ENCODE assay signal across 32 cellular contexts in genomic region chr7:88692493-88692892, GRCh38.
"Had no signal": no experiment of that assay in that cellular context is flagged by ENCODE, and none has a peak within 500 bp of the region (broad histone marks: within the 10 kb centered on the region; RNA-seq: fewer than 3 reads in every experiment).

No MANE protein-coding gene starts in this region.

- H3K9me3 ChIP-seq: neutrophil, psoas muscle, right lobe of liver, spleen, suprapubic skin, testis, tibial artery, transverse colon, upper lobe of right lung, uterus had no signal

- H3K27ac ChIP-seq: neutrophil, parathyroid adenoma, psoas muscle, right lobe of liver, skin epidermis, spleen, suprapubic skin, testis, tibial artery, transverse colon, upper lobe of right lung, uterus had no signal

- H3K9me3 Mint-ChIP-seq: naive thymus-derived CD8-positive, alpha-beta T cell; nephron progenitor cell; neural crest cell; stimulated activated memory B cell treated with anti-CD40 and anti-IgM and Interleukin-4, amounts not matched to agents 10 μg/mL and 1 μg/mL and 100 μg/mL, for 72 hours; stimulated activated naive CD8-positive, alpha-beta T cell treated with anti-CD3 and anti-CD28 coated beads, Interleukin-15, amount 100 ng/mL, for 72 hours; type B pancreatic cell had no signal

- H3K9ac ChIP-seq: parathyroid adenoma had no signal

- H3K4me3 ChIP-seq: psoas muscle, right lobe of liver, skin epidermis, smooth muscle cell, spleen, suprapubic skin, testis, tibial artery, transverse colon, upper lobe of right lung, uterus had no signal

- ATAC-seq: naive thymus-derived CD8-positive, alpha-beta T cell; natural killer cell treated with Interleukin-12 subunit alpha and Interleukin-12 subunit beta and Interleukin-15 and Interleukin-18, amount 100 ng/mL, for 72 hours; psoas muscle; right cardiac atrium; right lobe of liver; stimulated activated memory B cell treated with anti-CD40 and anti-IgM and Interleukin-4, amounts not matched to agents 10 μg/mL and 1 μg/mL and 100 μg/mL, for 72 hours; stimulated activated naive CD8-positive, alpha-beta T cell treated with anti-CD3 and anti-CD28 coated beads, Interleukin-15, amount 100 ng/mL, for 72 hours; stimulated activated naive CD8-positive, alpha-beta T cell treated with anti-CD3 and anti-CD28 coated beads, Interleukin-15, Interleukin-2, amounts not matched to agents 100 U/mL and 50 U/mL, for 24 hours; upper lobe of right lung had no signal

- H3K36me3 ChIP-seq: neutrophil, right lobe of liver, spleen, suprapubic skin, tibial artery, transverse colon, upper lobe of right lung, uterus had no signal

- DNase-seq: naive thymus-derived CD8-positive, alpha-beta T cell; nephron progenitor cell; nucleus accumbens; posterior cingulate gyrus; psoas muscle; right cardiac atrium; right lobe of liver; spleen; stimulated activated CD4-positive, alpha-beta T cell treated with anti-CD3 and anti-CD28 coated beads, Interleukin-12 subunit alpha, Interleukin-12 subunit beta, amount 100 ng/mL, for 4 hours; stimulated activated CD4-positive, alpha-beta T cell treated with anti-CD3 and anti-CD28 coated beads, Interleukin-1b, Interleukin-23, amount 100 ng/mL, for 48 hours; stimulated activated CD4-positive, alpha-beta T cell treated with anti-CD3 and anti-CD28 coated beads, Interleukin-4, amount 100 ng/mL, for 1 hour; stimulated activated CD4-positive, alpha-beta T cell treated with anti-CD3 and anti-CD28 coated beads, Interleukin-4, amount 100 ng/mL, for 4 hours; stimulated activated CD8-positive, alpha-beta memory T cell treated with anti-CD3 and anti-CD28 coated beads, Interleukin-4, amount 100 ng/mL, for 48 hours; stimulated activated naive CD4-positive, alpha-beta T cell; stimulated activated naive CD8-positive, alpha-beta T cell treated with anti-CD3 and anti-CD28 coated beads, Interleukin-15, amount 100 ng/mL, for 72 hours; stimulated activated naive CD8-positive, alpha-beta T cell treated with anti-CD3 and anti-CD28 coated beads, Interleukin-15, Interleukin-2, amounts not matched to agents 100 U/mL and 50 U/mL, for 24 hours; substantia nigra; testis; tibial artery; transverse colon; upper lobe of right lung; uterus had no signal

- H3K27me3 ChIP-seq: neutrophil, right lobe of liver, spleen, suprapubic skin, testis, tibial artery, transverse colon, upper lobe of right lung, uterus had no signal

- H3K4me3 Mint-ChIP-seq: naive thymus-derived CD8-positive, alpha-beta T cell; natural killer cell treated with Interleukin-12 subunit alpha and Interleukin-12 subunit beta and Interleukin-15 and Interleukin-18, amount 100 ng/mL, for 72 hours; nephron progenitor cell; neural crest cell; stimulated activated memory B cell treated with anti-CD40 and anti-IgM and Interleukin-4, amounts not matched to agents 10 μg/mL and 1 μg/mL and 100 μg/mL, for 72 hours; stimulated activated naive CD8-positive, alpha-beta T cell treated with anti-CD3 and anti-CD28 coated beads, Interleukin-15, amount 100 ng/mL, for 72 hours; type B pancreatic cell had no signal

- H3K27ac Mint-ChIP-seq: naive thymus-derived CD8-positive, alpha-beta T cell; natural killer cell treated with Interleukin-12 subunit alpha and Interleukin-12 subunit beta and Interleukin-15 and Interleukin-18, amount 100 ng/mL, for 72 hours; nephron progenitor cell; progenitor cell of endocrine pancreas; stimulated activated memory B cell treated with anti-CD40 and anti-IgM and Interleukin-4, amounts not matched to agents 10 μg/mL and 1 μg/mL and 100 μg/mL, for 72 hours; stimulated activated naive CD8-positive, alpha-beta T cell treated with anti-CD3 and anti-CD28 coated beads, Interleukin-15, amount 100 ng/mL, for 72 hours; type B pancreatic cell had no signal

- H3K27me3 Mint-ChIP-seq: naive thymus-derived CD8-positive, alpha-beta T cell; natural killer cell treated with Interleukin-12 subunit alpha and Interleukin-12 subunit beta and Interleukin-15 and Interleukin-18, amount 100 ng/mL, for 72 hours; progenitor cell of endocrine pancreas; stimulated activated memory B cell treated with anti-CD40 and anti-IgM and Interleukin-4, amounts not matched to agents 10 μg/mL and 1 μg/mL and 100 μg/mL, for 72 hours; stimulated activated naive CD8-positive, alpha-beta T cell treated with anti-CD3 and anti-CD28 coated beads, Interleukin-15, amount 100 ng/mL, for 72 hours had no signal

- H2AFZ ChIP-seq: parathyroid adenoma had no signal

- H3K4me1 Mint-ChIP-seq: naive thymus-derived CD8-positive, alpha-beta T cell; nephron progenitor cell; neural crest cell; stimulated activated memory B cell treated with anti-CD40 and anti-IgM and Interleukin-4, amounts not matched to agents 10 μg/mL and 1 μg/mL and 100 μg/mL, for 72 hours; stimulated activated naive CD8-positive, alpha-beta T cell treated with anti-CD3 and anti-CD28 coated beads, Interleukin-15, amount 100 ng/mL, for 72 hours had no signal

- H3K36me3 Mint-ChIP-seq: naive thymus-derived CD8-positive, alpha-beta T cell; natural killer cell treated with Interleukin-12 subunit alpha and Interleukin-12 subunit beta and Interleukin-15 and Interleukin-18, amount 100 ng/mL, for 72 hours; stimulated activated memory B cell treated with anti-CD40 and anti-IgM and Interleukin-4, amounts not matched to agents 10 μg/mL and 1 μg/mL and 100 μg/mL, for 72 hours; type B pancreatic cell had no signal

- H3K4me2 ChIP-seq: smooth muscle cell had no signal

- H3K4me1 ChIP-seq: parathyroid adenoma, psoas muscle, right lobe of liver, spleen, suprapubic skin, testis, tibial artery, transverse colon, upper lobe of right lung, uterus had no signal

- H3K79me2 ChIP-seq: parathyroid adenoma had no signal
